ENCODE assay signal across 13 cellular contexts in genomic region chr1:91781371-91781825, GRCh38.
DNase-seq lines count a peak whose midpoint lies in the region; ATAC-seq and TF ChIP-seq lines count a peak whose summit lies in the region.
"Had no signal": no experiment of that assay in that cellular context is flagged by ENCODE, and none has a peak within 500 bp of the region (broad histone marks: within the 10 kb centered on the region; RNA-seq: fewer than 3 reads in every experiment).

No MANE protein-coding gene starts in this region.

- no peak overlapping the region for H3K27ac ChIP-seq in CD8-positive, alpha-beta T cell (ENCODE audit: low read depth, low read length)

- H3K27me3 Mint-ChIP-seq in CD8-positive, alpha-beta T cell (ENCODE audit: low read depth): no peaks in the 10 kb centered on the region

- DNase-seq in AG10803 (ENCODE audit: low read depth) (peak; percentile 83), NCI-H226 (peak; percentile 59), dermis microvascular lymphatic vessel endothelial cell (ENCODE audit: low read depth in 2 of 2) (peak; percentile 26 to 94), non-pigmented ciliary epithelial cell (ENCODE audit: low read depth) (peak; percentile 58), NCI-H2107 (lab: John Stamatoyannopoulos, UW) (no peak), T1000 (lab: John Stamatoyannopoulos, UW) (no peak)
- DNase-seq in CD8-positive, alpha-beta T cell: no peak
- DNase-seq: activated CD4-positive, CD25-positive, alpha-beta regulatory T cell treated with anti-CD3 and anti-CD28 coated beads, Interleukin-2, amount 50 U/mL, for 72 hours; Calu3; NK-92 treated with Interleukin-12 subunit alpha and Interleukin-12 subunit beta, amount 100 ng/mL, for 24 hours; retina; stimulated activated naive CD4-positive, alpha-beta T cell had no signal

- CTCF ChIA-PET in CD8-positive, alpha-beta T cell (lab: Charles Lee): interaction anchor here (0.6 kb wide), 2 partner anchors 137 to 150 kb away, joined by 3 to 4 read pairs; no protein-coding TSS in a partner anchor

- H3K36me3 ChIP-seq in CD8-positive, alpha-beta T cell (ENCODE audit: insufficient read depth, low read length): no peaks in the 10 kb centered on the region

- intact Hi-C loops in CD8-positive, alpha-beta T cell (cut with DNase I, micrococcal nuclease): no loop called here

- H3K9me3 Mint-ChIP-seq in CD8-positive, alpha-beta T cell: no peaks in the 10 kb centered on the region

- H3K4me3 Mint-ChIP-seq in CD8-positive, alpha-beta T cell: no peak overlapping the region

- peaks cover 3% of the 10 kb centered on the region for H3K4me1 Mint-ChIP-seq in CD8-positive, alpha-beta T cell (ENCODE audit: low read depth)

- no peaks in the 10 kb centered on the region for H3K27me3 ChIP-seq in CD8-positive, alpha-beta T cell (ENCODE audit: insufficient read depth, low read length)

- no peak for TF ChIP-seq CTCF in AG10803 (conservative IDR thresholded peaks at IDR 0.05; ENCODE audit: low read length)
- no peak for TF ChIP-seq CTCF in CD8-positive, alpha-beta T cell (IDR thresholded peaks at IDR 0.05)

- H3K4me3 ChIP-seq in AG10803 (ENCODE audit: low read length): no peak overlapping the region
- H3K4me3 ChIP-seq in CD8-positive, alpha-beta T cell (ENCODE audit: low read depth, low read length): no peak overlapping the region

- H3K9me3 ChIP-seq in CD8-positive, alpha-beta T cell (ENCODE audit: low read length): no peaks in the 10 kb centered on the region

- POLR2A ChIA-PET in CD8-positive, alpha-beta T cell (lab: Charles Lee): interaction anchor here (0.7 to 1.1 kb wide), 2 partner anchors 12 to 205 kb away, joined by 3 read pairs; no protein-coding TSS in a partner anchor

- H3K36me3 Mint-ChIP-seq in CD8-positive, alpha-beta T cell: peaks cover 24% of the 10 kb centered on the region

- no peaks in the 10 kb centered on the region for H3K4me1 ChIP-seq in CD8-positive, alpha-beta T cell (ENCODE audit: insufficient read depth, low read length)

- ATAC-seq in CD8-positive, alpha-beta T cell: no peak
- no peak for ATAC-seq in HG02973 (IDR thresholded peaks at IDR 0.05; ENCODE audit: unreplicated experiment)

- no peak overlapping the region for H3K27ac Mint-ChIP-seq in CD8-positive, alpha-beta T cell

Comparison
In these comparisons a context has a peak if more than half of its experiments do, and no peak if none do; other contexts are left out.
1. DNase-seq: peak in AG10803 (single experiment), NCI-H226 (single experiment), dermis microvascular lymphatic vessel endothelial cell (2 of 2) and non-pigmented ciliary epithelial cell (single experiment); none in NCI-H2107 (single experiment), CD8-positive, alpha-beta T cell (0 of 7) and T1000 (single experiment).